27 cellular contexts compared by ENCODE assay signal in genomic region chr5:31934156-31934555, GRCh38.
A peak's percentile ranks its signal among the peaks of the same experiment; 100 is the strongest.
DNase-seq lines count a peak whose midpoint lies in the region; ATAC-seq and TF ChIP-seq lines count a peak whose summit lies in the region.
"Had no signal": no experiment of that assay in that cellular context is flagged by ENCODE, and none has a peak within 500 bp of the region (broad histone marks: within the 10 kb centered on the region; RNA-seq: fewer than 3 reads in every experiment).

No MANE protein-coding gene starts in this region.

- no peaks in the 10 kb centered on the region for H3K36me3 ChIP-seq in left lung
- H3K36me3 ChIP-seq in suprapubic skin = no peaks in the 10 kb centered on the region
- H3K36me3 ChIP-seq: esophagus muscularis mucosa, pancreas had no signal

- TF ChIP-seq CTCF in epithelial cell of esophagus (IDR thresholded peaks at IDR 0.05; ENCODE audit: insufficient read depth, low read depth, low read length, missing control alignments) (no peak), left lung (IDR thresholded peaks at IDR 0.05) (no peak), suprapubic skin (IDR thresholded peaks at IDR 0.05) (no peak)

- TF ChIP-seq EP300 in suprapubic skin (IDR thresholded peaks at IDR 0.05) = no peak

- 45% methylated on average over 4 of the region's 4 CpGs for WGBS in suprapubic skin

- no peak for TF ChIP-seq POLR2A in suprapubic skin (IDR thresholded peaks at IDR 0.05)

- ATAC-seq in left lung (peak; percentile 30), HG02884 (IDR thresholded peaks at IDR 0.05; ENCODE audit: unreplicated experiment) (no peak)
- ATAC-seq: activated CD8-positive, alpha-beta memory T cell treated with anti-CD3 and anti-CD28 coated beads, Interleukin-2, amount 10 ng/mL, durations not matched to agents 7 days and 5 days; activated T-cell treated with anti-CD3 and anti-CD28 coated beads, Interleukin-2, amount 50 U/mL, for 72 hours; left lobe of liver; natural killer cell; pancreas; right cardiac atrium; Right ventricle myocardium inferior; stimulated activated effector memory CD8-positive, alpha-beta T cell treated with anti-CD3 and anti-CD28 coated beads, Interleukin-12 subunit alpha, Interleukin-12 subunit beta, amount 100 ng/mL, for 72 hours had no signal

- intact Hi-C loops in left lung (cut with DNase I) = no loop called here

- H3K9me3 ChIP-seq in left lung = no peaks in the 10 kb centered on the region
- H3K9me3 ChIP-seq in suprapubic skin = no peaks in the 10 kb centered on the region
- H3K9me3 ChIP-seq: esophagus muscularis mucosa, pancreas had no signal

- H3K27me3 ChIP-seq in left lung = no peaks in the 10 kb centered on the region
- no peaks in the 10 kb centered on the region for H3K27me3 ChIP-seq in suprapubic skin
- H3K27me3 ChIP-seq: esophagus muscularis mucosa, pancreas had no signal

- no peak overlapping the region for H3K4me3 ChIP-seq in epithelial cell of esophagus (ENCODE audit: low read length)
- H3K4me3 ChIP-seq in left lung = no peak overlapping the region
- no peak overlapping the region for H3K4me3 ChIP-seq in suprapubic skin
- H3K4me3 ChIP-seq: esophagus muscularis mucosa, GM23248, pancreas, PC-9 had no signal

- H3K27ac ChIP-seq in left lung (peak overlapping the region in 1 of 2 donors; percentile 4), suprapubic skin (peak overlapping the region; percentile 28)
- H3K27ac ChIP-seq: esophagus muscularis mucosa, GM23248, pancreas, PC-9 had no signal

- DNase-seq in NCI-H1048 (lab: John Stamatoyannopoulos, UW) (peak; percentile 65), epithelial cell of esophagus (ENCODE audit: low read depth) (peak; percentile 50), left lung (no peak), suprapubic skin (ENCODE audit: low spot score in 2 of 2) (no peak), T-helper 9 cell (no peak)
- no peak for DNase-seq in stimulated activated CD4-positive, alpha-beta T cell treated with anti-CD3 and anti-CD28 coated beads, Interleukin-1b, Interleukin-23, amount 100 ng/mL, for 48 hours
- DNase-seq: activated CD4-positive, alpha-beta T cell treated with anti-CD3 and anti-CD28 coated beads, Interleukin-2, amount 50 U/mL, for 1 hour; activated CD8-positive, alpha-beta memory T cell treated with anti-CD3 and anti-CD28 coated beads, Interleukin-2, amount 10 ng/mL, durations not matched to agents 7 days and 5 days; activated naive CD4-positive, alpha-beta T cell; activated T-cell treated with anti-CD3 and anti-CD28 coated beads, Interleukin-2, amount 50 U/mL, for 72 hours; CD4-positive, CD25-positive, alpha-beta regulatory T cell; GM23248; HFFc6; Karpas-422; natural killer cell; NCI-H1694; NCI-H524 treated with DMSO at 0.1 percent for 48 hours; NK-92 treated with Interleukin-12 subunit alpha and Interleukin-12 subunit beta, amount 100 ng/mL, for 24 hours; pancreas; PC-9; right cardiac atrium; stimulated activated CD4-positive, alpha-beta T cell treated with anti-CD3 and anti-CD28 coated beads, Interleukin-4, amount 100 ng/mL, for 1 hour had no signal

- H3K4me1 ChIP-seq in left lung = peaks cover 8 to 11% of the 10 kb centered on the region in 2 donors
- peaks cover 29% of the 10 kb centered on the region for H3K4me1 ChIP-seq in suprapubic skin
- H3K4me1 ChIP-seq: pancreas had no signal

Comparison
In these comparisons a context has a peak if more than half of its experiments do, and no peak if none do; other contexts are left out.
1. DNase-seq: peak in NCI-H1048 (single experiment) and epithelial cell of esophagus (single experiment); none in left lung (0 of 2), suprapubic skin (0 of 2), T-helper 9 cell (single experiment) and stimulated activated CD4-positive, alpha-beta T cell treated with anti-CD3 and anti-CD28 coated beads, Interleukin-1b, Interleukin-23, amount 100 ng/mL, for 48 hours (single experiment).